9 cellular contexts compared by ENCODE assay signal in the genomic region with DNA sequence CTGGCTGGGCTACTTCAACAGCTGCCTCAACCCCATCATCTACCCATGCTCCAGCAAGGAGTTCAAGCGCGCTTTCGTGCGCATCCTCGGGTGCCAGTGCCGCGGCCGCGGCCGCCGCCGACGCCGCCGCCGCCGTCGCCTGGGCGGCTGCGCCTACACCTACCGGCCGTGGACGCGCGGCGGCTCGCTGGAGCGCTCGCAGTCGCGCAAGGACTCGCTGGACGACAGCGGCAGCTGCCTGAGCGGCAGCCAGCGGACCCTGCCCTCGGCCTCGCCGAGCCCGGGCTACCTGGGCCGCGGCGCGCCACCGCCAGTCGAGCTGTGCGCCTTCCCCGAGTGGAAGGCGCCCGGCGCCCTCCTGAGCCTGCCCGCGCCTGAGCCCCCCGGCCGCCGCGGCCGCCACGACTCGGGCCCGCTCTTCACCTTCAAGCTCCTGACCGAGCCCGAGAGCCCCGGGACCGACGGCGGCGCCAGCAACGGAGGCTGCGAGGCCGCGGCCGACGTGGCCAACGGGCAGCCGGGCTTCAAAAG. TPM values are rescaled to one million over a fixed set of nuclear protein-coding genes. Genes with fewer than 3 reads are reported as not detected.
A peak's percentile ranks its signal among the peaks of the same experiment; 100 is the strongest.
DNase-seq lines count a peak whose midpoint lies in the region; ATAC-seq and TF ChIP-seq lines count a peak whose summit lies in the region.
"Had no signal": no experiment of that assay in that cellular context is flagged by ENCODE, and none has a peak within 500 bp of the region (broad histone marks: within the 10 kb centered on the region; RNA-seq: fewer than 3 reads in every experiment).

No MANE protein-coding gene starts in this region.

- H3K4me1 ChIP-seq in hepatocyte (ENCODE audit: insufficient read depth) = no peaks in the 10 kb centered on the region
- H3K4me1 ChIP-seq in naive thymus-derived CD4-positive, alpha-beta T cell (ENCODE audit: control insufficient read depth in 2 of 2, insufficient read depth in 2 of 2, low read length in 2 of 2) = no peaks in the 10 kb centered on the region

- H3K27me3 ChIP-seq in H7 (ENCODE audit: control insufficient read depth, insufficient read depth, low read length) = peaks cover 37% of the 10 kb centered on the region
- peaks cover 58% of the 10 kb centered on the region for H3K27me3 ChIP-seq in hepatocyte
- peaks cover 3 to 5% of the 10 kb centered on the region in 2 donors for H3K27me3 ChIP-seq in naive thymus-derived CD4-positive, alpha-beta T cell (ENCODE audit: control insufficient read depth in 2 of 2, insufficient read depth in 2 of 2, low read length in 2 of 2)

- H2AFZ ChIP-seq in hepatocyte = peak overlapping the region; percentile 45

- H3K36me3 Mint-ChIP-seq in activated naive CD8-positive, alpha-beta T cell treated with anti-CD3 and anti-CD28 coated beads, Interleukin-2, amount 10 ng/mL, durations not matched to agents 7 days and 5 days = no peaks in the 10 kb centered on the region
- peaks cover 0 to 6% (median 0%) of the 10 kb centered on the region in 5 donors for H3K36me3 Mint-ChIP-seq in naive thymus-derived CD4-positive, alpha-beta T cell

- H3K36me3 ChIP-seq in H7 (replicated peaks; ENCODE audit: control insufficient read depth, insufficient read depth, low read length) (no peaks in the 10 kb centered on the region), hepatocyte (replicated peaks; ENCODE audit: insufficient read depth, low read depth) (no peaks in the 10 kb centered on the region)
- no peaks in the 10 kb centered on the region for H3K36me3 ChIP-seq in naive thymus-derived CD4-positive, alpha-beta T cell (ENCODE audit: control insufficient read depth in 2 of 3, insufficient read depth in 3 of 3, low read length in 3 of 3)

- WGBS in hepatocyte (ENCODE audit: low lambda C conversion rate, missing lambda C conversion rate) = 2% methylated on average over 49 of the region's 76 CpGs

- no peaks in the 10 kb centered on the region for H3K9me2 ChIP-seq in hepatocyte (replicated peaks; ENCODE audit: insufficient read depth)

- no peaks in the 10 kb centered on the region for H3K9me3 ChIP-seq in hepatocyte (ENCODE audit: low read depth)
- H3K9me3 ChIP-seq in naive thymus-derived CD4-positive, alpha-beta T cell (ENCODE audit: control insufficient read depth in 2 of 3, low read length in 3 of 3) = no peaks in the 10 kb centered on the region

- H3K27ac Mint-ChIP-seq in activated naive CD8-positive, alpha-beta T cell treated with anti-CD3 and anti-CD28 coated beads, Interleukin-2, amount 10 ng/mL, durations not matched to agents 7 days and 5 days = no peak overlapping the region
- no peak overlapping the region for H3K27ac Mint-ChIP-seq in naive thymus-derived CD4-positive, alpha-beta T cell

- CTCF ChIA-PET in naive thymus-derived CD4-positive, alpha-beta T cell (lab: Charles Lee) = no interaction called here

- ATAC-seq in activated naive CD8-positive, alpha-beta T cell treated with anti-CD3 and anti-CD28 coated beads, Interleukin-2, amount 10 ng/mL, durations not matched to agents 7 days and 5 days (ENCODE audit: low read depth) = no peak
- no peak for ATAC-seq in naive thymus-derived CD4-positive, alpha-beta T cell

- H3K9me3 Mint-ChIP-seq in activated naive CD8-positive, alpha-beta T cell treated with anti-CD3 and anti-CD28 coated beads, Interleukin-2, amount 10 ng/mL, durations not matched to agents 7 days and 5 days = no peaks in the 10 kb centered on the region
- peaks cover 0 to 5% (median 0%) of the 10 kb centered on the region in 11 donors for H3K9me3 Mint-ChIP-seq in naive thymus-derived CD4-positive, alpha-beta T cell

- no peak overlapping the region for H3K27ac ChIP-seq in hepatocyte
- no peak overlapping the region for H3K27ac ChIP-seq in naive thymus-derived CD4-positive, alpha-beta T cell (ENCODE audit: low read depth, low read length)

- H3K4me3 ChIP-seq in H7 (ENCODE audit: insufficient read depth, low read depth, low read length) (peak overlapping the region; percentile 33), hepatocyte (no peak overlapping the region)
- no peak overlapping the region for H3K4me3 ChIP-seq in naive thymus-derived CD4-positive, alpha-beta T cell (ENCODE audit: low read length)

- no peaks in the 10 kb centered on the region for H4K20me1 ChIP-seq in hepatocyte (ENCODE audit: insufficient read depth, poor library complexity, severe bottlenecking)

- peak overlapping the region; percentile 87 for H3K4me2 ChIP-seq in hepatocyte

- DNase-seq in H7 = peak; percentile 84
- DNase-seq in activated naive CD8-positive, alpha-beta T cell treated with anti-CD3 and anti-CD28 coated beads, Interleukin-2, amount 10 ng/mL, durations not matched to agents 7 days and 5 days = peak; percentile 31
- peak; percentile 73 for DNase-seq in hepatocyte (ENCODE audit: low spot score)
- peak; percentile 39 for DNase-seq in retina
- DNase-seq in AML-193 (lab: John Stamatoyannopoulos, UW) = no peak
- no peak for DNase-seq in superior temporal gyrus (ENCODE audit: extremely low spot score)
- DNase-seq in effector CD4-positive, alpha-beta T cell = no peak
- no peak for DNase-seq in naive thymus-derived CD4-positive, alpha-beta T cell
- DNase-seq: hypothalamus had no signal

- peaks cover 52% of the 10 kb centered on the region for H3K27me3 Mint-ChIP-seq in activated naive CD8-positive, alpha-beta T cell treated with anti-CD3 and anti-CD28 coated beads, Interleukin-2, amount 10 ng/mL, durations not matched to agents 7 days and 5 days
- H3K27me3 Mint-ChIP-seq in naive thymus-derived CD4-positive, alpha-beta T cell = peaks cover 53 to 72% (median 59%) of the 10 kb centered on the region in 5 donors

- no peak for TF ChIP-seq CTCF in hepatocyte (IDR thresholded peaks at IDR 0.05; ENCODE audit: poor library complexity)

- H3K4me1 Mint-ChIP-seq in activated naive CD8-positive, alpha-beta T cell treated with anti-CD3 and anti-CD28 coated beads, Interleukin-2, amount 10 ng/mL, durations not matched to agents 7 days and 5 days = peaks cover 6% of the 10 kb centered on the region
- peaks cover 6 to 22% (median 13%) of the 10 kb centered on the region in 7 donors for H3K4me1 Mint-ChIP-seq in naive thymus-derived CD4-positive, alpha-beta T cell

- POLR2A ChIA-PET in activated naive CD8-positive, alpha-beta T cell treated with anti-CD3 and anti-CD28 coated beads, Interleukin-2, amount 10 ng/mL, durations not matched to agents 7 days and 5 days (lab: Charles Lee) = no interaction called here
- POLR2A ChIA-PET in naive thymus-derived CD4-positive, alpha-beta T cell (lab: Charles Lee) = no interaction called here

- no peak overlapping the region for H3K4me3 Mint-ChIP-seq in activated naive CD8-positive, alpha-beta T cell treated with anti-CD3 and anti-CD28 coated beads, Interleukin-2, amount 10 ng/mL, durations not matched to agents 7 days and 5 days
- peak overlapping the region in 5 of 10 donors; percentile 39 to 77 (median 73) for H3K4me3 Mint-ChIP-seq in naive thymus-derived CD4-positive, alpha-beta T cell

- intact Hi-C loops in naive thymus-derived CD4-positive, alpha-beta T cell (cut with micrococcal nuclease) = no loop called here

- H3K79me2 ChIP-seq in hepatocyte = no peaks in the 10 kb centered on the region

RNA-seq across cellular contexts. Expression of a gene that starts 36.9 kb away (rescaled TPM):
- 57.4 and 62.0 TPM in 2 replicates for total RNA-seq in H7 (2014; rRNA removed; shearing (Covaris generic))
- 10 to 100 TPM; 42.0 to 44.0 TPM for total RNA-seq in activated naive CD8-positive, alpha-beta T cell treated with anti-CD3 and anti-CD28 coated beads, Interleukin-2, amount 10 ng/mL, durations not matched to agents 7 days and 5 days
- 41.8 and 46.9 TPM in 2 replicates for total RNA-seq in hepatocyte
- polyA plus RNA-seq in hepatocyte = 50.2 and 57.3 TPM in 2 replicates
- 10 to 100 TPM; 24.3 to 56.5 (median 41.7) TPM for total RNA-seq in naive thymus-derived CD4-positive, alpha-beta T cell
- polyA plus RNA-seq in naive thymus-derived CD4-positive, alpha-beta T cell = 10 to 100 TPM; 78.2 to 86.4 TPM

RNA-seq across cellular contexts. Expression of a gene that starts 55.7 kb away (rescaled TPM):
- 0.14 TPM in 1 of 2 replicates, not detected in the other for total RNA-seq in H7 (2014; rRNA removed; shearing (Covaris generic))
- not detected for total RNA-seq in activated naive CD8-positive, alpha-beta T cell treated with anti-CD3 and anti-CD28 coated beads, Interleukin-2, amount 10 ng/mL, durations not matched to agents 7 days and 5 days
- total RNA-seq in hepatocyte = 2.0 and 2.6 TPM in 2 replicates
- 3.5 and 3.8 TPM in 2 replicates for polyA plus RNA-seq in hepatocyte
- under 1 TPM in 1 of 5 experiments, not detected in 4; 0.10 TPM for total RNA-seq in naive thymus-derived CD4-positive, alpha-beta T cell
- polyA plus RNA-seq in naive thymus-derived CD4-positive, alpha-beta T cell = not detected

Comparison
In these comparisons a context has a peak if more than half of its experiments do, and no peak if none do; other contexts are left out.
1. DNase-seq: peak in H7 (single experiment), activated naive CD8-positive, alpha-beta T cell treated with anti-CD3 and anti-CD28 coated beads, Interleukin-2, amount 10 ng/mL, durations not matched to agents 7 days and 5 days (single experiment), hepatocyte (single experiment) and retina (single experiment); none in AML-193 (0 of 2), superior temporal gyrus (single experiment), effector CD4-positive, alpha-beta T cell (single experiment) and naive thymus-derived CD4-positive, alpha-beta T cell (0 of 9).